ENCODE assay signal across 15 cellular contexts in genomic region chr1:54244655-54245054, GRCh38.
"Had no signal": no experiment of that assay in that cellular context is flagged by ENCODE, and none has a peak within 500 bp of the region (broad histone marks: within the 10 kb centered on the region; RNA-seq: fewer than 3 reads in every experiment).

No MANE protein-coding gene starts in this region.

- H3K36me3 Mint-ChIP-seq: naive B cell had no signal

- FAIRE-seq: urothelium cell line had no signal

- H3K27me3 ChIP-seq: neutrophil, spleen had no signal

- H3K4me3 ChIP-seq: mucosa of descending colon, spleen had no signal

- H3K27me3 Mint-ChIP-seq: activated B cell treated with CpG ODN at 0.5 μM for 24 hours; activated CD4-positive, alpha-beta T cell treated with anti-CD3 and anti-CD28 coated beads, Interleukin-2, amount 10 ng/mL, durations not matched to agents 7 days and 5 days; activated T-helper 17 cell treated with anti-CD3 and anti-CD28 coated beads, Interleukin-2, amount 50 U/mL, for 72 hours; dendritic cell treated with granulocyte-macrophage colony-stimulating factor and Interleukin-4, amounts not matched to agents 40 ng/mL and 50 ng/mL, for 4 days; memory B cell; naive B cell; stimulated activated naive B cell treated with anti-CD40 and anti-IgM and Interleukin-4, amounts not matched to agents 10 μg/mL and 1 μg/mL and 100 μg/mL, for 72 hours; T-cell had no signal

- H3K4me3 Mint-ChIP-seq: activated B cell treated with CpG ODN at 0.5 μM for 24 hours; activated CD4-positive, alpha-beta T cell treated with anti-CD3 and anti-CD28 coated beads, Interleukin-2, amount 10 ng/mL, durations not matched to agents 7 days and 5 days; activated T-helper 17 cell treated with anti-CD3 and anti-CD28 coated beads, Interleukin-2, amount 50 U/mL, for 72 hours; dendritic cell treated with granulocyte-macrophage colony-stimulating factor and Interleukin-4, amounts not matched to agents 40 ng/mL and 50 ng/mL, for 4 days; memory B cell; naive B cell; stimulated activated naive B cell treated with anti-CD40 and anti-IgM and Interleukin-4, amounts not matched to agents 10 μg/mL and 1 μg/mL and 100 μg/mL, for 72 hours; T-cell had no signal

- H3K9me3 Mint-ChIP-seq: activated B cell treated with CpG ODN at 0.5 μM for 24 hours; activated CD4-positive, alpha-beta T cell treated with anti-CD3 and anti-CD28 coated beads, Interleukin-2, amount 10 ng/mL, durations not matched to agents 7 days and 5 days; activated T-helper 17 cell treated with anti-CD3 and anti-CD28 coated beads, Interleukin-2, amount 50 U/mL, for 72 hours; dendritic cell treated with granulocyte-macrophage colony-stimulating factor and Interleukin-4, amounts not matched to agents 40 ng/mL and 50 ng/mL, for 4 days; memory B cell; naive B cell; stimulated activated naive B cell treated with anti-CD40 and anti-IgM and Interleukin-4, amounts not matched to agents 10 μg/mL and 1 μg/mL and 100 μg/mL, for 72 hours; T-cell had no signal

- H3K27ac Mint-ChIP-seq: activated B cell treated with CpG ODN at 0.5 μM for 24 hours; activated CD4-positive, alpha-beta T cell treated with anti-CD3 and anti-CD28 coated beads, Interleukin-2, amount 10 ng/mL, durations not matched to agents 7 days and 5 days; activated T-helper 17 cell treated with anti-CD3 and anti-CD28 coated beads, Interleukin-2, amount 50 U/mL, for 72 hours; dendritic cell treated with granulocyte-macrophage colony-stimulating factor and Interleukin-4, amounts not matched to agents 40 ng/mL and 50 ng/mL, for 4 days; memory B cell; stimulated activated naive B cell treated with anti-CD40 and anti-IgM and Interleukin-4, amounts not matched to agents 10 μg/mL and 1 μg/mL and 100 μg/mL, for 72 hours; T-cell had no signal

- ATAC-seq: activated T-helper 17 cell treated with anti-CD3 and anti-CD28 coated beads, Interleukin-2, amount 50 U/mL, for 72 hours; mucosa of descending colon; stimulated activated naive B cell treated with anti-CD40 and anti-IgM and Interleukin-4, amounts not matched to agents 10 μg/mL and 1 μg/mL and 100 μg/mL, for 72 hours; T-cell had no signal

- H3K4me1 Mint-ChIP-seq: activated B cell treated with CpG ODN at 0.5 μM for 24 hours; activated T-helper 17 cell treated with anti-CD3 and anti-CD28 coated beads, Interleukin-2, amount 50 U/mL, for 72 hours; memory B cell; naive B cell; stimulated activated naive B cell treated with anti-CD40 and anti-IgM and Interleukin-4, amounts not matched to agents 10 μg/mL and 1 μg/mL and 100 μg/mL, for 72 hours; T-cell had no signal

- DNase-seq: activated B cell treated with CpG ODN at 0.5 μM for 24 hours; activated CD4-positive, alpha-beta T cell treated with anti-CD3 and anti-CD28 coated beads, Interleukin-2, amount 10 ng/mL, durations not matched to agents 7 days and 5 days; activated naive CD4-positive, alpha-beta T cell; effector memory CD4-positive, alpha-beta T cell; mucosa of descending colon; naive B cell; spleen; stimulated activated CD4-positive, alpha-beta T cell treated with anti-CD3 and anti-CD28 coated beads, Interleukin-4, amount 100 ng/mL, for 4 hours; stimulated activated naive B cell treated with anti-CD40 and anti-IgM and Interleukin-4, amounts not matched to agents 10 μg/mL and 1 μg/mL and 100 μg/mL, for 72 hours; T-cell had no signal
